ENCODE assay signal across 9 cellular contexts in genomic region chr2:109129921-109130725, GRCh38. TPM values are rescaled to one million over a fixed set of nuclear protein-coding genes. Genes with fewer than 3 reads are reported as not detected.
A peak's percentile ranks its signal among the peaks of the same experiment; 100 is the strongest.
DNase-seq lines count a peak whose midpoint lies in the region; ATAC-seq, FAIRE-seq and TF ChIP-seq lines count a peak whose summit lies in the region.
"Had no signal": no experiment of that assay in that cellular context is flagged by ENCODE, and none has a peak within 500 bp of the region (broad histone marks: within the 10 kb centered on the region; RNA-seq: fewer than 3 reads in every experiment).

No MANE protein-coding gene starts in this region.

- H3K4me1 ChIP-seq in Caco-2 (no peaks in the 10 kb centered on the region; the same call in 1 of the 2 replicates), SJSA1 (replicated peaks) (peaks cover 58% of the 10 kb centered on the region), fibroblast of lung (ENCODE audit: control insufficient read depth, extremely low read depth, insufficient read depth, low read length) (peaks cover 14% of the 10 kb centered on the region), pancreas (no peaks in the 10 kb centered on the region)

- TF ChIP-seq CTCF in Caco-2 (IDR thresholded peaks at IDR 0.05; ENCODE audit: insufficient read depth in 1 of 2, low read depth in 1 of 2, low read length in 1 of 2, severe bottlenecking in 1 of 2, unreplicated experiment in 1 of 2) (no peak), fibroblast of lung (conservative IDR thresholded peaks at IDR 0.05 in 1 of 2, IDR thresholded peaks at IDR 0.05 in 1 of 2; ENCODE audit: low read depth in 1 of 2, low read length in 2 of 2) (no peak), pancreas (IDR thresholded peaks at IDR 0.05) (no peak)

- H3K9me3 ChIP-seq in Caco-2 (no peaks in the 10 kb centered on the region), SJSA1 (replicated peaks) (no peaks in the 10 kb centered on the region), fibroblast of lung (ENCODE audit: control insufficient read depth, insufficient read depth, low read depth, low read length) (no peaks in the 10 kb centered on the region), pancreas (no peaks in the 10 kb centered on the region)

- peak overlapping the region; percentile 84 for H3K4me3 Mint-ChIP-seq in Caco-2 (ENCODE audit: unreplicated experiment)

- peak overlapping the region; percentile 94 for H3K9ac ChIP-seq in fibroblast of lung (ENCODE audit: insufficient read depth, low read length)

- H4K20me1 ChIP-seq in fibroblast of lung (ENCODE audit: control insufficient read depth, extremely low read depth, insufficient read depth, low read length), result peaks cover 3% of the 10 kb centered on the region

- H3K4me2 ChIP-seq in fibroblast of lung (ENCODE audit: extremely low read depth, insufficient read depth, low read length), result peak overlapping the region; percentile 84

- peaks cover 18% of the 10 kb centered on the region for H3K27me3 Mint-ChIP-seq in Caco-2 (ENCODE audit: insufficient read depth, unreplicated experiment)

- POLR2A ChIA-PET in Caco-2 (lab: Charles Lee), result no interaction called here

- H3K79me2 ChIP-seq in fibroblast of lung (ENCODE audit: control insufficient read depth, insufficient read depth, low read length), result peaks cover 64% of the 10 kb centered on the region

- no peaks in the 10 kb centered on the region for H3K36me3 Mint-ChIP-seq in Caco-2 (ENCODE audit: insufficient read depth, unreplicated experiment)

- CTCF ChIA-PET in Caco-2 (lab: Charles Lee), result no interaction called here

- DNase-seq in Caco-2, result no peak
- peak; percentile 44 to 54 for DNase-seq in SJSA1 (ENCODE audit: low read depth in 1 of 2, low spot score in 2 of 2)
- peak; percentile 23 to 60 for DNase-seq in fibroblast of lung (ENCODE audit: low read depth in 2 of 2)
- peak in 2 of 6 donors; percentile 60 to 68 for DNase-seq in pancreas

- no peak overlapping the region for H2AFZ ChIP-seq in fibroblast of lung (ENCODE audit: low read length)

- H3K9me3 Mint-ChIP-seq in Caco-2 (ENCODE audit: unreplicated experiment), result no peaks in the 10 kb centered on the region

- peaks cover under 1% of the 10 kb centered on the region for H3K4me1 Mint-ChIP-seq in Caco-2 (ENCODE audit: low read depth, unreplicated experiment)

- H3K4me3 ChIP-seq in Caco-2 (ENCODE audit: low read depth, low read length) (peak overlapping the region; percentile 64; the same call in 1 of the 2 replicates), SJSA1 (peak overlapping the region; percentile 79), fibroblast of lung (replicated peaks in 1 of 4; ENCODE audit: control extremely low read depth in 1 of 4, insufficient read depth in 1 of 4, low read depth in 3 of 4, low read length in 4 of 4) (peak overlapping the region; percentile 66 to 83 (median 72)), pancreas (peak overlapping the region; percentile 37 to 68 (median 48))

- 19 to 24% methylated on average over 55 to 56 of the region's 56 CpGs for WGBS in pancreas, 2 donors

- H3K27ac ChIP-seq in SJSA1 (no peak overlapping the region), fibroblast of lung (ENCODE audit: insufficient read depth, low read length) (peak overlapping the region; percentile 78), pancreas (no peak overlapping the region)
- H3K27ac ChIP-seq: epithelial cell of prostate had no signal

- H3K36me3 ChIP-seq in Caco-2 (ENCODE audit: control insufficient read depth, insufficient read depth, low read length) (no peaks in the 10 kb centered on the region), SJSA1 (peaks cover 6% of the 10 kb centered on the region; the same call in 1 of the 2 replicates), fibroblast of lung (ENCODE audit: control insufficient read depth, insufficient read depth, low read length) (no peaks in the 10 kb centered on the region), pancreas (no peaks in the 10 kb centered on the region)

- no peak overlapping the region for H3K27ac Mint-ChIP-seq in Caco-2 (ENCODE audit: unreplicated experiment)

- no TSS peak for BruUV-seq in Caco-2 (replicated peaks; lab: Mats Ljungman, UMichigan)

- ATAC-seq in pancreas (no peak), HG02938 (IDR thresholded peaks at IDR 0.05; ENCODE audit: unreplicated experiment) (no peak), GM18519 (IDR thresholded peaks at IDR 0.05; ENCODE audit: low FRiP score, unreplicated experiment) (no peak), GM19395 (IDR thresholded peaks at IDR 0.05; ENCODE audit: unreplicated experiment) (no peak), GM21529 (IDR thresholded peaks at IDR 0.05; ENCODE audit: unreplicated experiment) (no peak)

- H3K27me3 ChIP-seq in Caco-2 (replicated peaks; ENCODE audit: control insufficient read depth, insufficient read depth, low read length) (peaks cover 5% of the 10 kb centered on the region), SJSA1 (replicated peaks) (no peaks in the 10 kb centered on the region), fibroblast of lung (ENCODE audit: control insufficient read depth, insufficient read depth, low read length) (no peaks in the 10 kb centered on the region), pancreas (no peaks in the 10 kb centered on the region)

- intact Hi-C loops in Caco-2 (cut with micrococcal nuclease; ENCODE audit: unreplicated experiment) (loop anchor here (2.0 kb wide), 2 partner anchors 267 to 365 kb away; no protein-coding TSS in a partner anchor), pancreas (cut with DNase I) (loop anchor here in 2 of 3 donors (5.0 kb wide), 2 partner anchors 377 to 382 kb away; no protein-coding TSS in a partner anchor)

- no peak for FAIRE-seq in pancreas (lab: Jason Lieb, UNC)

RNA-seq across cellular contexts. Expression of gene SH3RF3, which starts 1.1 kb away (rescaled TPM):
- 0.98 and 1.1 TPM in 2 replicates for total RNA-seq in Caco-2 (2022)
- total RNA-seq in SJSA1 (2014; rRNA removed; shearing (Covaris generic)), result 3.6 and 6.1 TPM in 2 replicates
- 6.7 and 10.1 TPM in 2 replicates for total RNA-seq in fibroblast of lung
- 8.3 and 9.5 TPM in 2 replicates for polyA plus RNA-seq in fibroblast of lung
- 13.3 and 14.8 TPM in 2 replicates for polyA plus RNA-seq in fibroblast of lung (2012)
- polyA minus RNA-seq in fibroblast of lung (ENCODE audit: low replicate concordance), result 16.0 and 21.7 TPM in 2 replicates
- total RNA-seq in pancreas, result 1 to 10 TPM; 1.1 to 2.9 (median 1.6) TPM
- polyA plus RNA-seq in pancreas, result 1 to 10 TPM; 2.5 to 3.5 TPM

Comparison
In these comparisons a context has a peak if more than half of its experiments do, and no peak if none do; other contexts are left out.
1. DNase-seq: peak in SJSA1 (2 of 2) and fibroblast of lung (2 of 2); none in Caco-2 (0 of 2).
2. Peak in every context shown above with its lines, with median percentiles within 50 percentile points of each other: H3K4me3 ChIP-seq.